ENCODE assay signal across 20 cellular contexts in genomic region chr6:102022803-102023202, GRCh38.
A peak's percentile ranks its signal among the peaks of the same experiment; 100 is the strongest.
DNase-seq lines count a peak whose midpoint lies in the region; ATAC-seq and TF ChIP-seq lines count a peak whose summit lies in the region.
"Had no signal": no experiment of that assay in that cellular context is flagged by ENCODE, and none has a peak within 500 bp of the region (broad histone marks: within the 10 kb centered on the region; RNA-seq: fewer than 3 reads in every experiment).

No MANE protein-coding gene starts in this region.

- H3K27ac ChIP-seq in SK-N-SH (ENCODE audit: low read depth in 2 of 2, low read length in 1 of 2), result no peak overlapping the region
- peak overlapping the region; percentile 64 for H3K27ac ChIP-seq in A673 (ENCODE audit: low read depth, low read length, poor library complexity, severe bottlenecking)
- H3K27ac ChIP-seq in PC-9, result no peak overlapping the region
- H3K27ac ChIP-seq: 22Rv1, A549, BLaER1 had no signal

- DNase-seq in SK-N-SH (no peak), A673 (ENCODE audit: low spot score) (no peak), PC-9 (no peak), retinal pigment epithelial cell (ENCODE audit: low read depth) (peak; percentile 54), COR-L47 (lab: John Stamatoyannopoulos, UW) (no peak)
- DNase-seq: ACHN; BE2C; C1 segment of cervical spinal cord; Caco-2; Calu3; CD4-positive, alpha-beta memory T cell; CD4-positive, CD25-positive, alpha-beta regulatory T cell; CD8-positive, alpha-beta memory T cell; DMS79 treated with DMSO at 0.1 percent for 48 hours had no signal

- no peak overlapping the region for H3K9ac ChIP-seq in SK-N-SH
- H3K9ac ChIP-seq: BLaER1 had no signal

- H3K27me3 ChIP-seq in SK-N-SH (ENCODE audit: insufficient read depth), result no peaks in the 10 kb centered on the region
- H3K27me3 ChIP-seq in A673 (replicated peaks; ENCODE audit: insufficient read depth, low read depth, low read length, poor library complexity), result no peaks in the 10 kb centered on the region
- no peaks in the 10 kb centered on the region for H3K27me3 ChIP-seq in PC-9 (ENCODE audit: insufficient read depth, low read depth)
- H3K27me3 ChIP-seq: BE2C, BLaER1 had no signal

- no peak for TF ChIP-seq EP300 in SK-N-SH (IDR thresholded peaks at IDR 0.05; ENCODE audit: borderline replicate concordance in 1 of 2, low read depth in 1 of 2, low read length in 1 of 2)

- H2AFZ ChIP-seq in SK-N-SH (ENCODE audit: low read depth) (no peak overlapping the region), PC-9 (peak overlapping the region; percentile 6; the same call in 1 of the 2 replicates)

- intact Hi-C loops in A673 (cut with micrococcal nuclease; ENCODE audit: unreplicated experiment), result no loop called here
- intact Hi-C loops in PC-9 (cut with micrococcal nuclease; ENCODE audit: unreplicated experiment), result no loop called here

- H3K4me3 ChIP-seq in SK-N-SH (ENCODE audit: low read depth in 2 of 2, low read length in 1 of 2), result no peak overlapping the region
- no peak overlapping the region for H3K4me3 ChIP-seq in A673 (ENCODE audit: low read depth, low read length, poor library complexity, severe bottlenecking)
- no peak overlapping the region for H3K4me3 ChIP-seq in PC-9
- no peak overlapping the region for H3K4me3 ChIP-seq in retinal pigment epithelial cell (ENCODE audit: low read length)
- H3K4me3 ChIP-seq: A549, BLaER1, GM12878 had no signal

- POLR2A ChIA-PET in SK-N-SH (lab: Yijun Ruan, JAX), result no interaction called here
- POLR2A ChIA-PET in A673 (lab: Charles Lee; ENCODE audit: low non-redundant PET), result no interaction called here
- POLR2A ChIA-PET in PC-9 (lab: Charles Lee; ENCODE audit: unreplicated experiment), result no interaction called here

- H3K4me1 ChIP-seq in SK-N-SH (ENCODE audit: control insufficient read depth in 1 of 2, insufficient read depth in 2 of 2, low read depth in 1 of 2, low read length in 1 of 2) (peaks cover 0 to 3% of the 10 kb centered on the region in 2 experiments; a peak in 2 of 4 replicates), A673 (ENCODE audit: insufficient read depth, low read length, poor library complexity, severe bottlenecking) (peaks cover 47% of the 10 kb centered on the region), PC-9 (replicated peaks; ENCODE audit: insufficient read depth) (no peaks in the 10 kb centered on the region)
- H3K4me1 ChIP-seq: A549, BLaER1, Caco-2 had no signal

- TF ChIP-seq CTCF in SK-N-SH (IDR thresholded peaks at IDR 0.05) (no peak), A673 (conservative IDR thresholded peaks at IDR 0.05; ENCODE audit: low read depth, low read length) (no peak), PC-9 (conservative IDR thresholded peaks at IDR 0.05) (no peak), retinal pigment epithelial cell (conservative IDR thresholded peaks at IDR 0.05; ENCODE audit: low read depth, low read length) (no peak)

- no TSS peak for BruUV-seq in A673 (replicated peaks; lab: Mats Ljungman, UMichigan)
- BruUV-seq in PC-9 (replicated peaks; lab: Mats Ljungman, UMichigan), result no TSS peak

- ATAC-seq in SK-N-SH treated with all-trans-retinoic acid at 6 μM for 48 hours (no peak), GM21737 (IDR thresholded peaks at IDR 0.05; ENCODE audit: unreplicated experiment) (no peak)
- ATAC-seq: A549, GM12878 had no signal

- no peaks in the 10 kb centered on the region for H3K79me2 ChIP-seq in SK-N-SH (ENCODE audit: insufficient read depth)
- H3K79me2 ChIP-seq in PC-9 (ENCODE audit: low read depth), result no peaks in the 10 kb centered on the region

- H3F3A ChIP-seq in SK-N-SH (replicated peaks; ENCODE audit: insufficient read depth) (no peaks in the 10 kb centered on the region), PC-9 (ENCODE audit: insufficient read depth, low read depth) (no peaks in the 10 kb centered on the region)

- TF ChIP-seq RAD21 in SK-N-SH (IDR thresholded peaks at IDR 0.05; ENCODE audit: low read length), result no peak

- H3K4me2 ChIP-seq in SK-N-SH (no peak overlapping the region), PC-9 (no peak overlapping the region)
- H3K4me2 ChIP-seq: A549, BLaER1 had no signal

- H3K36me3 ChIP-seq in SK-N-SH (replicated peaks in 1 of 2; ENCODE audit: control insufficient read depth in 1 of 2, insufficient read depth in 2 of 2, low read length in 1 of 2) (no peaks in the 10 kb centered on the region), A673 (ENCODE audit: insufficient read depth, low read length, poor library complexity, severe bottlenecking) (peaks cover 7% of the 10 kb centered on the region), PC-9 (ENCODE audit: low read depth) (no peaks in the 10 kb centered on the region)
- H3K36me3 ChIP-seq: BE2C, BLaER1 had no signal

- H3K9me3 ChIP-seq in SK-N-SH (no peaks in the 10 kb centered on the region), A673 (ENCODE audit: low read depth, low read length, poor library complexity, severe bottlenecking) (no peaks in the 10 kb centered on the region), PC-9 (ENCODE audit: insufficient read depth, low read depth) (no peaks in the 10 kb centered on the region; the same call in 1 of the 2 replicates)
- H3K9me3 ChIP-seq: A549, BE2C, BLaER1, Caco-2 had no signal

- no peaks in the 10 kb centered on the region for H3K9me2 ChIP-seq in SK-N-SH
- no peaks in the 10 kb centered on the region for H3K9me2 ChIP-seq in PC-9 (ENCODE audit: insufficient read depth)

- CTCF ChIA-PET in SK-N-SH (lab: Yijun Ruan, JAX) (no interaction called here), A673 (lab: Charles Lee) (no interaction called here), PC-9 (lab: Charles Lee) (no interaction called here)

- H4K20me1 ChIP-seq in SK-N-SH (ENCODE audit: insufficient read depth) (no peaks in the 10 kb centered on the region), PC-9 (ENCODE audit: insufficient read depth) (no peaks in the 10 kb centered on the region)
- H4K20me1 ChIP-seq: BLaER1 had no signal

TF ChIP-seq in SK-N-SH treated with all-trans-retinoic acid at 6 μM for 48 hours, 23 proteins besides CTCF, POLR2A, EP300 and RAD21 (continues in another document):
- TF ChIP-seq SNAI2 (CRISPR knock-in tag; IDR thresholded peaks at IDR 0.05) (no peak), OSR1 (CRISPR knock-in tag; IDR thresholded peaks at IDR 0.05) (no peak), POU6F1 (CRISPR knock-in tag; IDR thresholded peaks at IDR 0.05; ENCODE audit: borderline replicate concordance, low read depth) (no peak), GLIS3 (CRISPR knock-in tag; IDR thresholded peaks at IDR 0.05) (no peak), ARNTL (CRISPR knock-in tag; IDR thresholded peaks at IDR 0.05; ENCODE audit: borderline replicate concordance, low read depth) (no peak)

TF ChIP-seq in SK-N-SH, 30 proteins besides CTCF, POLR2A, EP300 and RAD21 (continues in another document):
- TF ChIP-seq REST (IDR thresholded peaks at IDR 0.05; ENCODE audit: low read depth, low read length) (no peak), TCF12 (IDR thresholded peaks at IDR 0.05) (no peak), USF2 (IDR thresholded peaks at IDR 0.05; ENCODE audit: borderline replicate concordance, low read depth, low read length) (no peak), SIN3A (IDR thresholded peaks at IDR 0.05; ENCODE audit: borderline replicate concordance, low read depth, low read length) (no peak), ZBTB33 (IDR thresholded peaks at IDR 0.05; ENCODE audit: borderline replicate concordance, low read depth) (no peak)
